Comparison of ENCODE assay signal across 1 cellular context in genomic region chr1:150364231-150365003, GRCh38.
TF ChIP-seq lines count a peak whose summit lies in the region.

No MANE protein-coding gene starts in this region.

TF ChIP-seq in HepG2, 621 proteins besides CTCF, POLR2A, EP300 and RAD21 (continued from another document and continues in another):
- TF ChIP-seq, protein P1, sequence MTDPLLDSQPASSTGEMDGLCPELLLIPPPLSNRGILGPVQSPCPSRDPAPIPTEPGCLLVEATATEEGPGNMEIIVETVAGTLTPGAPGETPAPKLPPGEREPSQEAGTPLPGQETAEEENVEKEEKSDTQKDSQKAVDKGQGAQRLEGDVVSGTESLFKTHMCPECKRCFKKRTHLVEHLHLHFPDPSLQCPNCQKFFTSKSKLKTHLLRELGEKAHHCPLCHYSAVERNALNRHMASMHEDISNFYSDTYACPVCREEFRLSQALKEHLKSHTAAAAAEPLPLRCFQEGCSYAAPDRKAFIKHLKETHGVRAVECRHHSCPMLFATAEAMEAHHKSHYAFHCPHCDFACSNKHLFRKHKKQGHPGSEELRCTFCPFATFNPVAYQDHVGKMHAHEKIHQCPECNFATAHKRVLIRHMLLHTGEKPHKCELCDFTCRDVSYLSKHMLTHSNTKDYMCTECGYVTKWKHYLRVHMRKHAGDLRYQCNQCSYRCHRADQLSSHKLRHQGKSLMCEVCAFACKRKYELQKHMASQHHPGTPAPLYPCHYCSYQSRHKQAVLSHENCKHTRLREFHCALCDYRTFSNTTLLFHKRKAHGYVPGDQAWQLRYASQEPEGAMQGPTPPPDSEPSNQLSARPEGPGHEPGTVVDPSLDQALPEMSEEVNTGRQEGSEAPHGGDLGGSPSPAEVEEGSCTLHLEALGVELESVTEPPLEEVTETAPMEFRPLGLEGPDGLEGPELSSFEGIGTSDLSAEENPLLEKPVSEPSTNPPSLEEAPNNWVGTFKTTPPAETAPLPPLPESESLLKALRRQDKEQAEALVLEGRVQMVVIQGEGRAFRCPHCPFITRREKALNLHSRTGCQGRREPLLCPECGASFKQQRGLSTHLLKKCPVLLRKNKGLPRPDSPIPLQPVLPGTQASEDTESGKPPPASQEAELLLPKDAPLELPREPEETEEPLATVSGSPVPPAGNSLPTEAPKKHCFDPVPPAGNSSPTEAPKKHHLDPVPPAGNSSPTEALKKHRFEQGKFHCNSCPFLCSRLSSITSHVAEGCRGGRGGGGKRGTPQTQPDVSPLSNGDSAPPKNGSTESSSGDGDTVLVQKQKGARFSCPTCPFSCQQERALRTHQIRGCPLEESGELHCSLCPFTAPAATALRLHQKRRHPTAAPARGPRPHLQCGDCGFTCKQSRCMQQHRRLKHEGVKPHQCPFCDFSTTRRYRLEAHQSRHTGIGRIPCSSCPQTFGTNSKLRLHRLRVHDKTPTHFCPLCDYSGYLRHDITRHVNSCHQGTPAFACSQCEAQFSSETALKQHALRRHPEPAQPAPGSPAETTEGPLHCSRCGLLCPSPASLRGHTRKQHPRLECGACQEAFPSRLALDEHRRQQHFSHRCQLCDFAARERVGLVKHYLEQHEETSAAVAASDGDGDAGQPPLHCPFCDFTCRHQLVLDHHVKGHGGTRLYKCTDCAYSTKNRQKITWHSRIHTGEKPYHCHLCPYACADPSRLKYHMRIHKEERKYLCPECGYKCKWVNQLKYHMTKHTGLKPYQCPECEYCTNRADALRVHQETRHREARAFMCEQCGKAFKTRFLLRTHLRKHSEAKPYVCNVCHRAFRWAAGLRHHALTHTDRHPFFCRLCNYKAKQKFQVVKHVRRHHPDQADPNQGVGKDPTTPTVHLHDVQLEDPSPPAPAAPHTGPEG (CRISPR knock-in tag; IDR thresholded peaks at IDR 0.05): no peak
- TF ChIP-seq ETV6 (CRISPR knock-in tag; conservative IDR thresholded peaks at IDR 0.05) (no peak), GTF2F1 (IDR thresholded peaks at IDR 0.05; ENCODE audit: low read length) (no peak), ZNF780A (CRISPR knock-in tag; IDR thresholded peaks at IDR 0.05) (no peak), TSC22D2 (CRISPR knock-in tag; IDR thresholded peaks at IDR 0.05; ENCODE audit: borderline replicate concordance) (no peak), ZNF546 (CRISPR knock-in tag; conservative IDR thresholded peaks at IDR 0.05) (no peak), ZNF317 (CRISPR knock-in tag; IDR thresholded peaks at IDR 0.05) (no peak), RFXAP (CRISPR knock-in tag; IDR thresholded peaks at IDR 0.05; ENCODE audit: borderline replicate concordance) (0 out of 2 replicates have a peak, but pooled peaks have one; percentile 32), DPF2 (CRISPR knock-in tag; IDR thresholded peaks at IDR 0.05; ENCODE audit: borderline replicate concordance, low read depth) (no peak), KMT2A (CRISPR knock-in tag; IDR thresholded peaks at IDR 0.05) (no peak; the same call in 1 of the 2 replicates), MAX (IDR thresholded peaks at IDR 0.05) (peak; percentile 70; the same call in 1 of the 2 replicates), ZNF83 (CRISPR knock-in tag; IDR thresholded peaks at IDR 0.05; ENCODE audit: borderline replicate concordance) (no peak), ZNF567 (CRISPR knock-in tag; IDR thresholded peaks at IDR 0.05; ENCODE audit: borderline replicate concordance) (no peak), ZNF253 (CRISPR knock-in tag; IDR thresholded peaks at IDR 0.05; ENCODE audit: borderline replicate concordance) (peak; percentile 81; the same call in 1 of the 2 replicates), ZNF121 (CRISPR knock-in tag; IDR thresholded peaks at IDR 0.05) (no peak), PAWR (CRISPR knock-in tag; IDR thresholded peaks at IDR 0.05; ENCODE audit: borderline replicate concordance) (no peak), PHF8 (CRISPR knock-in tag; IDR thresholded peaks at IDR 0.05) (peak; percentile 79), AHR (CRISPR knock-in tag; IDR thresholded peaks at IDR 0.05) (no peak), TBL1XR1 (IDR thresholded peaks at IDR 0.05; ENCODE audit: borderline replicate concordance, low read length, partially characterized antibody) (no peak), GLMP (CRISPR knock-in tag; IDR thresholded peaks at IDR 0.05; ENCODE audit: borderline replicate concordance) (no peak), ZNF552 (CRISPR knock-in tag; IDR thresholded peaks at IDR 0.05; ENCODE audit: borderline replicate concordance) (no peak), CENPT (CRISPR knock-in tag; IDR thresholded peaks at IDR 0.05; ENCODE audit: low read depth) (no peak), E2F5 (CRISPR knock-in tag; conservative IDR thresholded peaks at IDR 0.05) (no peak), NCOA2 (CRISPR knock-in tag; IDR thresholded peaks at IDR 0.05) (no peak), SPEN (CRISPR knock-in tag; IDR thresholded peaks at IDR 0.05; ENCODE audit: low read depth) (no peak), ZBTB42 (CRISPR knock-in tag; IDR thresholded peaks at IDR 0.05) (no peak), ZMYM2 (CRISPR knock-in tag; IDR thresholded peaks at IDR 0.05) (no peak), RXRB (CRISPR knock-in tag; IDR thresholded peaks at IDR 0.05; ENCODE audit: borderline replicate concordance) (0 out of 2 replicates have a peak, but pooled peaks have one; percentile 5), ZBED4 (CRISPR knock-in tag; IDR thresholded peaks at IDR 0.05; ENCODE audit: borderline replicate concordance) (no peak), MLLT10 (CRISPR knock-in tag; IDR thresholded peaks at IDR 0.05) (no peak), RNF219 (CRISPR knock-in tag; IDR thresholded peaks at IDR 0.05) (no peak), ZNF879 (CRISPR knock-in tag; IDR thresholded peaks at IDR 0.05) (0 out of 2 replicates have a peak, but pooled peaks have one; percentile 45), TIGD3 (CRISPR knock-in tag; IDR thresholded peaks at IDR 0.05; ENCODE audit: borderline replicate concordance) (no peak), SP140L (CRISPR knock-in tag; IDR thresholded peaks at IDR 0.05; ENCODE audit: borderline replicate concordance) (no peak), ZNF607 (CRISPR knock-in tag; IDR thresholded peaks at IDR 0.05; ENCODE audit: borderline replicate concordance) (no peak), NFIC (IDR thresholded peaks at IDR 0.05; ENCODE audit: low read length) (no peak), TCF12 (IDR thresholded peaks at IDR 0.05) (no peak), TCF12 (CRISPR knock-in tag; IDR thresholded peaks at IDR 0.05) (no peak), ZKSCAN8 (CRISPR knock-in tag; IDR thresholded peaks at IDR 0.05; ENCODE audit: borderline replicate concordance) (no peak), ZNF891 (CRISPR knock-in tag; IDR thresholded peaks at IDR 0.05) (no peak), E2F1 (CRISPR knock-in tag; IDR thresholded peaks at IDR 0.05) (no peak), NCOR1 (IDR thresholded peaks at IDR 0.05; ENCODE audit: borderline replicate concordance, low read length) (no peak; the same call in 1 of the 2 replicates)
- TF ChIP-seq, protein P2, sequence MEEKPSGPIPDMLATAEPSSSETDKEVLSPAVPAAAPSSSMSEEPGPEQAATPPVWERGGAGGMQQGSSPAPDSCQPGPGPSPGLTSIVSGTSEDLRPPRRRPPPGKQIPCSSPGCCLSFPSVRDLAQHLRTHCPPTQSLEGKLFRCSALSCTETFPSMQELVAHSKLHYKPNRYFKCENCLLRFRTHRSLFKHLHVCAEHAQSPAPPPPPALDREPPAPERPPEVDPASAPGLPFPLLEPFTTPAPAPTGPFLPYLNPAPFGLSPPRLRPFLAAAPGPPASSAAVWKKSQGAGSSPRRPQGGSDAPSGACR (CRISPR knock-in tag; IDR thresholded peaks at IDR 0.05): no peak
- TF ChIP-seq, protein P3, sequence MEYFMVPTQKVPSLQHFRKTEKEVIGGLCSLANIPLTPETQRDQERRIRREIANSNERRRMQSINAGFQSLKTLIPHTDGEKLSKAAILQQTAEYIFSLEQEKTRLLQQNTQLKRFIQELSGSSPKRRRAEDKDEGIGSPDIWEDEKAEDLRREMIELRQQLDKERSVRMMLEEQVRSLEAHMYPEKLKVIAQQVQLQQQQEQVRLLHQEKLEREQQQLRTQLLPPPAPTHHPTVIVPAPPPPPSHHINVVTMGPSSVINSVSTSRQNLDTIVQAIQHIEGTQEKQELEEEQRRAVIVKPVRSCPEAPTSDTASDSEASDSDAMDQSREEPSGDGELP (IDR thresholded peaks at IDR 0.05; ENCODE audit: borderline replicate concordance, low read depth): no peak
- TF ChIP-seq, protein P4, sequence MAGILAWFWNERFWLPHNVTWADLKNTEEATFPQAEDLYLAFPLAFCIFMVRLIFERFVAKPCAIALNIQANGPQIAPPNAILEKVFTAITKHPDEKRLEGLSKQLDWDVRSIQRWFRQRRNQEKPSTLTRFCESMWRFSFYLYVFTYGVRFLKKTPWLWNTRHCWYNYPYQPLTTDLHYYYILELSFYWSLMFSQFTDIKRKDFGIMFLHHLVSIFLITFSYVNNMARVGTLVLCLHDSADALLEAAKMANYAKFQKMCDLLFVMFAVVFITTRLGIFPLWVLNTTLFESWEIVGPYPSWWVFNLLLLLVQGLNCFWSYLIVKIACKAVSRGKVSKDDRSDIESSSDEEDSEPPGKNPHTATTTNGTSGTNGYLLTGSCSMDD (CRISPR knock-in tag; IDR thresholded peaks at IDR 0.05): no peak
